Comparison of ENCODE assay signal across 8 cellular contexts in genomic region chr6:139764498-139764986, GRCh38.
DNase-seq lines count a peak whose midpoint lies in the region; ATAC-seq and TF ChIP-seq lines count a peak whose summit lies in the region.

No MANE protein-coding gene starts in this region.

- no peak overlapping the region for H3K4me3 Mint-ChIP-seq in activated CD8-positive, alpha-beta T cell treated with anti-CD3 and anti-CD28 coated beads for 36 hours

- no peaks in the 10 kb centered on the region for H3K36me3 Mint-ChIP-seq in activated CD8-positive, alpha-beta T cell treated with anti-CD3 and anti-CD28 coated beads for 36 hours (ENCODE audit: low read depth)

- intact Hi-C loops in activated CD8-positive, alpha-beta T cell treated with anti-CD3 and anti-CD28 coated beads for 36 hours (cut with micrococcal nuclease): no loop called here

- H3K27me3 Mint-ChIP-seq in activated CD8-positive, alpha-beta T cell treated with anti-CD3 and anti-CD28 coated beads for 36 hours: no peaks in the 10 kb centered on the region

- no peak for TF ChIP-seq CTCF in activated CD8-positive, alpha-beta T cell treated with anti-CD3 and anti-CD28 coated beads for 36 hours (IDR thresholded peaks at IDR 0.05)

- CTCF ChIA-PET in activated CD8-positive, alpha-beta T cell treated with anti-CD3 and anti-CD28 coated beads for 36 hours (lab: Charles Lee): no interaction called here

- H3K9me3 Mint-ChIP-seq in activated CD8-positive, alpha-beta T cell treated with anti-CD3 and anti-CD28 coated beads for 36 hours: no peaks in the 10 kb centered on the region

- POLR2A ChIA-PET in activated CD8-positive, alpha-beta T cell treated with anti-CD3 and anti-CD28 coated beads for 36 hours (lab: Charles Lee): no interaction called here

- peak; percentile 75 for DNase-seq in GM03348 (ENCODE audit: low spot score)
- DNase-seq in HT1080 (ENCODE audit: low read depth): peak; percentile 98
- DNase-seq in activated CD8-positive, alpha-beta T cell treated with anti-CD3 and anti-CD28 coated beads for 36 hours: peak; percentile 9
- peak; percentile 87 for DNase-seq in glomerular endothelial cell (ENCODE audit: extremely low read depth, low read depth, low spot score)
- DNase-seq in pulmonary artery endothelial cell (ENCODE audit: low read depth, low spot score): peak; percentile 84
- no peak for DNase-seq in NCI-H524 treated with DMSO at 0.1 percent for 48 hours (lab: John Stamatoyannopoulos, UW)
- DNase-seq in COLO668 (lab: John Stamatoyannopoulos, UW; ENCODE audit: unreplicated experiment): no peak

- H3K27ac Mint-ChIP-seq in activated CD8-positive, alpha-beta T cell treated with anti-CD3 and anti-CD28 coated beads for 36 hours: peak overlapping the region; percentile 73

- peak; percentile 79 for ATAC-seq in GM21619 (IDR thresholded peaks at IDR 0.05; ENCODE audit: unreplicated experiment)
- ATAC-seq in activated CD8-positive, alpha-beta T cell treated with anti-CD3 and anti-CD28 coated beads for 36 hours: peak; percentile 86

- H3K4me1 Mint-ChIP-seq in activated CD8-positive, alpha-beta T cell treated with anti-CD3 and anti-CD28 coated beads for 36 hours (ENCODE audit: low read depth): peaks cover 40% of the 10 kb centered on the region

Comparison
In these comparisons a context has a peak if more than half of its experiments do, and no peak if none do; other contexts are left out.
1. DNase-seq: peak in GM03348 (single experiment), HT1080 (single experiment), activated CD8-positive, alpha-beta T cell treated with anti-CD3 and anti-CD28 coated beads for 36 hours (single experiment), glomerular endothelial cell (single experiment) and pulmonary artery endothelial cell (single experiment); none in NCI-H524 treated with DMSO at 0.1 percent for 48 hours (single experiment) and COLO668 (single experiment).